In the genomic region with DNA sequence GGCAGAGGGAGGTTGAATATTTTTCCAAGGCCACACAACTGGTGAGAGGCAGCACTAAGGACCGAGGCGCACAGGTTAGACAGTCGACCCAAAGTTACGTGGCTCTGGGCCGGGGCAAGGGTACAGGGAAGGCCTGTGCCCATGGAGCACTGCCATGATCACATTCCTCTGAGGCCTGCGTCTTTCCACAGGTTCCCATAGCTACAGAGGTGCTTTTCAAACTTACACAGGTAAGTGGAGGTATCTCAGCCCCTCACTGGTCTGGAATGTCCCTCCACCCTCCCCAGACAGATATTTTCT, we compare ENCODE assay signal across 9 cellular contexts. TPM values are rescaled to one million over a fixed set of nuclear protein-coding genes. Genes with fewer than 3 reads are reported as not detected.
DNase-seq lines count a peak whose midpoint lies in the region; ATAC-seq and TF ChIP-seq lines count a peak whose summit lies in the region.
"Had no signal": no experiment of that assay in that cellular context is flagged by ENCODE, and none has a peak within 500 bp of the region (broad histone marks: within the 10 kb centered on the region; RNA-seq: fewer than 3 reads in every experiment).

No MANE protein-coding gene starts in this region.

- no peaks in the 10 kb centered on the region for H3K27me3 ChIP-seq in AG04450 (ENCODE audit: control insufficient read depth, insufficient read depth, low read length)
- no peaks in the 10 kb centered on the region for H3K27me3 ChIP-seq in ectodermal cell (ENCODE audit: control insufficient read depth, insufficient read depth, low read length, poor library complexity, severe bottlenecking)
- H3K27me3 ChIP-seq in muscle layer of duodenum (ENCODE audit: low read depth, low read length): no peaks in the 10 kb centered on the region

- H3K9me3 ChIP-seq in AG04450 (ENCODE audit: control insufficient read depth, insufficient read depth, low read length): peaks cover 14% of the 10 kb centered on the region
- no peaks in the 10 kb centered on the region for H3K9me3 ChIP-seq in ectodermal cell (ENCODE audit: control insufficient read depth, low read length)
- peaks cover 13 to 34% of the 10 kb centered on the region in 2 donors for H3K9me3 ChIP-seq in muscle layer of duodenum (ENCODE audit: control insufficient read depth in 1 of 2, low read length in 2 of 2)

- no peak for TF ChIP-seq POLR2A in NB4 (IDR thresholded peaks at IDR 0.05; ENCODE audit: extremely low read depth, insufficient read length)

- peaks cover 12% of the 10 kb centered on the region for H3K36me3 ChIP-seq in ectodermal cell (ENCODE audit: control insufficient read depth, insufficient read depth, low read length)
- H3K36me3 ChIP-seq in muscle layer of duodenum (ENCODE audit: control insufficient read depth in 1 of 2, insufficient read depth in 2 of 2, low read length in 2 of 2): peaks cover 10 to 54% of the 10 kb centered on the region in 2 donors

- DNase-seq in AG04450 (ENCODE audit: low read depth, low spot score) (no peak), NB4 (ENCODE audit: low read depth) (no peak), NOMO-1 treated with DMSO at 0.1 percent for 48 hours (lab: John Stamatoyannopoulos, UW; ENCODE audit: unreplicated experiment) (no peak)
- DNase-seq: NCI-H2171 treated with DMSO at 0.1 percent for 48 hours had no signal

- POLR2A ChIA-PET in AG04450 (lab: Yijun Ruan, JAX): interaction anchor here (1.5 kb wide), 1 partner anchor 48 kb away, joined by 7 read pairs; the partner anchor contains the start of gene ZNF551

- no peak for ATAC-seq in GM19351 (IDR thresholded peaks at IDR 0.05; ENCODE audit: unreplicated experiment)
- ATAC-seq in GM18873 (IDR thresholded peaks at IDR 0.05; ENCODE audit: low FRiP score, unreplicated experiment): no peak
- ATAC-seq in GM21717 (IDR thresholded peaks at IDR 0.05; ENCODE audit: unreplicated experiment): no peak

- H3K4me3 ChIP-seq in AG04450 (ENCODE audit: low read depth, low read length) (peak overlapping the region; percentile 91), NB4 (ENCODE audit: low read depth, low read length) (peak overlapping the region; percentile 69), ectodermal cell (ENCODE audit: insufficient read depth, low read depth, low read length) (peak overlapping the region; percentile 81), muscle layer of duodenum (ENCODE audit: low read depth in 1 of 2, low read length in 2 of 2) (peak overlapping the region; percentile 75 to 89)

- H3K27ac ChIP-seq in AG04450 (ENCODE audit: low read depth, low read length) (no peak overlapping the region), ectodermal cell (ENCODE audit: insufficient read depth, low read depth, low read length, poor library complexity, severe bottlenecking) (no peak overlapping the region), muscle layer of duodenum (ENCODE audit: low read length) (no peak overlapping the region)

- H3K4me1 ChIP-seq in ectodermal cell (ENCODE audit: control insufficient read depth, insufficient read depth, low read length) (no peaks in the 10 kb centered on the region), muscle layer of duodenum (ENCODE audit: control insufficient read depth in 1 of 2, insufficient read depth in 2 of 2, low read length in 2 of 2) (peaks cover 4 to 11% of the 10 kb centered on the region in 2 donors)

- TF ChIP-seq CTCF in AG04450 (IDR thresholded peaks at IDR 0.05; ENCODE audit: low read depth, low read length): no peak
- no peak for TF ChIP-seq CTCF in NB4 (IDR thresholded peaks at IDR 0.05; ENCODE audit: low read depth, low read length)

- CTCF ChIA-PET in AG04450 (lab: Charles Lee): interaction anchor here (1.9 kb wide), 1 partner anchor 48 kb away, joined by 6 read pairs; the partner anchor contains the start of gene ZNF551

- 75 to 76% methylated on average over 6 of the region's 6 CpGs for WGBS in ectodermal cell, 2 experiments

RNA-seq across cellular contexts. Expression of gene ZNF211, which starts 0.8 kb away (rescaled TPM):
- 12.0 and 14.4 TPM in 2 replicates for polyA plus RNA-seq in AG04450 (2011; rRNA removed)
- polyA minus RNA-seq in AG04450 (2011; rRNA and poly(A)+ RNA removed): 7.3 and 8.6 TPM in 2 replicates
- polyA plus RNA-seq in ectodermal cell (2013, experiment 1 of 4): 20.0 TPM
- 22.7 TPM for polyA plus RNA-seq in ectodermal cell (2013, experiment 2 of 4)
- 20.5 TPM for polyA plus RNA-seq in ectodermal cell (2013, experiment 3 of 4)
- polyA plus RNA-seq in ectodermal cell (2013, experiment 4 of 4): 23.0 TPM

RNA-seq across cellular contexts. Expression of gene ZNF134, which starts 19.7 kb away (rescaled TPM):
- 10.7 and 10.9 TPM in 2 replicates for polyA plus RNA-seq in AG04450 (2011; rRNA removed)
- polyA minus RNA-seq in AG04450 (2011; rRNA and poly(A)+ RNA removed): 16.8 and 18.8 TPM in 2 replicates
- polyA plus RNA-seq in ectodermal cell (2013, experiment 1 of 4): 29.6 TPM
- 32.8 TPM for polyA plus RNA-seq in ectodermal cell (2013, experiment 2 of 4)
- polyA plus RNA-seq in ectodermal cell (2013, experiment 3 of 4): 25.4 TPM
- polyA plus RNA-seq in ectodermal cell (2013, experiment 4 of 4): 25.5 TPM

RNA-seq across cellular contexts. Expression of gene ZNF530, which starts 34.1 kb away (rescaled TPM):
- polyA plus RNA-seq in AG04450 (2011; rRNA removed): 1.3 and 1.5 TPM in 2 replicates
- polyA minus RNA-seq in AG04450 (2011; rRNA and poly(A)+ RNA removed): 1.4 and 2.3 TPM in 2 replicates
- polyA plus RNA-seq in ectodermal cell (2013, experiment 1 of 4): 5.4 TPM
- 8.1 TPM for polyA plus RNA-seq in ectodermal cell (2013, experiment 2 of 4)
- 7.2 TPM for polyA plus RNA-seq in ectodermal cell (2013, experiment 3 of 4)
- 5.7 TPM for polyA plus RNA-seq in ectodermal cell (2013, experiment 4 of 4)

RNA-seq across cellular contexts. Expression of gene ZSCAN4, which starts 35.0 kb away (rescaled TPM):
- polyA plus RNA-seq in AG04450 (2011; rRNA removed): not detected in 2 replicates
- not detected in 2 replicates for polyA minus RNA-seq in AG04450 (2011; rRNA and poly(A)+ RNA removed)
- polyA plus RNA-seq in ectodermal cell (2013, experiment 1 of 4): not detected
- not detected for polyA plus RNA-seq in ectodermal cell (2013, experiment 2 of 4)
- not detected for polyA plus RNA-seq in ectodermal cell (2013, experiment 3 of 4)
- not detected for polyA plus RNA-seq in ectodermal cell (2013, experiment 4 of 4)

RNA-seq across cellular contexts. Expression of gene ZNF551, which starts 48.0 kb away (rescaled TPM):
- polyA plus RNA-seq in AG04450 (2011; rRNA removed): 3.7 TPM in 2 replicates
- 9.7 and 9.9 TPM in 2 replicates for polyA minus RNA-seq in AG04450 (2011; rRNA and poly(A)+ RNA removed)
- polyA plus RNA-seq in ectodermal cell (2013, experiment 1 of 4): 15.0 TPM
- 21.3 TPM for polyA plus RNA-seq in ectodermal cell (2013, experiment 2 of 4)
- 15.5 TPM for polyA plus RNA-seq in ectodermal cell (2013, experiment 3 of 4)
- 16.8 TPM for polyA plus RNA-seq in ectodermal cell (2013, experiment 4 of 4)
